ENCODE assay signal across 16 cellular contexts in the genomic region with DNA sequence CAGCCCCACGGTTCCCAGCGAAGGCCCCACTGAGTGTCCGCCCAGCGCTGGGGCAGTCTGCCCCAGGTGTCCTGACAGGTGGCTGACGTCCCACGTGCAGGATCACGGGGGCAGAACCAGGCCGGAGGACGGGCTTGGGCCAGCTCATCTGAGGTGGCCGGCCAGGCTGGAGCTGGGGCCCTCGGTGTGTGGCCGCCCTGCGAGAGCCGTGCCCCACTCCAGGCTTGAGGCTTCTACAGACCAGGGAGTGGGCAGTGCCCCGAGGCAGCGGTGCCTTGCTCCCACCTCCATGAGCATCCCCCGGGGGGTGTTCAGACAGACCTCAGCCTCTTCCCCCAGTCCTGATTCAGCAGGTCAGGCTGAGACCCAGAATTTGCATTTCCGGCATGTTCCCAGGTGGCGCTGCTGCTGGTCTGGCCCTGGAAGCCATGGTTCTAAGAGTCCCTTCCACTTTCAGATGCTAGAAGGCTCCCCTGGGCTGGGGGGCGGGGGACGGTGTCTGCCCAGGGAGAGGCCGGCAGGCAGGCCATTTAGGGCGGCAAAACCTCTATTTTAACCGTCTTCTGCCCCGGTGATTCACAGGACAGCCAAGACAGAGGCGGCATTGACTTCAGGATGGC. TPM values are rescaled to one million over a fixed set of nuclear protein-coding genes. Genes with fewer than 3 reads are reported as not detected.
DNase-seq lines count a peak whose midpoint lies in the region; TF ChIP-seq lines count a peak whose summit lies in the region.
"Had no signal": no experiment of that assay in that cellular context is flagged by ENCODE, and none has a peak within 500 bp of the region (broad histone marks: within the 10 kb centered on the region; RNA-seq: fewer than 3 reads in every experiment).

No MANE protein-coding gene starts in this region.

- H4K5ac ChIP-seq in H9 (ENCODE audit: insufficient read length, low read depth, low read length): no peak overlapping the region

- H3K4me3 Mint-ChIP-seq in H9 (no peak overlapping the region), chondrocyte (ENCODE audit: unreplicated experiment) (no peak overlapping the region), immature natural killer cell (no peak overlapping the region)

- DNase-seq in H9: peak; percentile 60
- DNase-seq in chondrocyte (ENCODE audit: low spot score): no peak
- DNase-seq in neuronal stem cell (ENCODE audit: low spot score): no peak
- DNase-seq in stimulated activated CD4-positive, alpha-beta T cell treated with anti-CD3 and anti-CD28 coated beads, Interleukin-4, amount 100 ng/mL, for 4 hours: no peak
- DNase-seq in immature natural killer cell: no peak
- no peak for DNase-seq in DMS79 treated with DMSO at 0.1 percent for 48 hours (lab: John Stamatoyannopoulos, UW)
- DNase-seq: DMS79, KG1, NCI-H1436, NCI-H1930, NCI-H345 had no signal

- TF ChIP-seq CTCF in H9 (conservative IDR thresholded peaks at IDR 0.05): no peak
- TF ChIP-seq CTCF in chondrocyte (IDR thresholded peaks at IDR 0.05): peak; percentile 39

- no peak overlapping the region for H2BK15ac ChIP-seq in H9 (ENCODE audit: low read depth, low read length)
- peak overlapping the region; percentile 81 for H2BK15ac ChIP-seq in neuronal stem cell (ENCODE audit: low read length)

- no peaks in the 10 kb centered on the region for H3K9me3 ChIP-seq in BLaER1 treated with 17β-estradiol and CSF1 and Interleukin-3, amounts not matched to agents 10 nM and 100 nM (replicated peaks in 1 of 11)
- no peaks in the 10 kb centered on the region for H3K9me3 ChIP-seq in H9 (ENCODE audit: control insufficient read depth, low read depth, low read length)
- no peaks in the 10 kb centered on the region for H3K9me3 ChIP-seq in neuronal stem cell (replicated peaks in 1 of 2; ENCODE audit: control insufficient read depth in 2 of 2, insufficient read depth in 1 of 2, low read depth in 1 of 2, low read length in 2 of 2)
- H3K9me3 ChIP-seq: SJSA1 had no signal

- peak overlapping the region in 3 of 11 experiments; percentile 14 to 26 (median 14); a peak in 2 of 22 replicates for H3K9ac ChIP-seq in BLaER1 treated with 17β-estradiol and CSF1 and Interleukin-3, amounts not matched to agents 10 nM and 100 nM
- H3K9ac ChIP-seq in H9 (ENCODE audit: extremely low read depth, insufficient read length, low read length) (no peak overlapping the region), neuronal stem cell (ENCODE audit: low read depth, low read length, poor library complexity) (no peak overlapping the region)

- no peaks in the 10 kb centered on the region for H3K79me2 ChIP-seq in H9 (ENCODE audit: insufficient read depth, low read length)

- H3K4me1 Mint-ChIP-seq in H9: peaks cover 6 to 15% of the 10 kb centered on the region in 2 experiments; a peak in 3 of 4 replicates
- peaks cover 3% of the 10 kb centered on the region for H3K4me1 Mint-ChIP-seq in chondrocyte (ENCODE audit: low read depth)
- peaks cover 4 to 6% of the 10 kb centered on the region in 2 donors for H3K4me1 Mint-ChIP-seq in immature natural killer cell

- no peak overlapping the region for H3K4me3 ChIP-seq in BLaER1 treated with 17β-estradiol and CSF1 and Interleukin-3, amounts not matched to agents 10 nM and 100 nM
- no peak overlapping the region for H3K4me3 ChIP-seq in neuronal stem cell (ENCODE audit: low read length in 2 of 2)
- H3K4me3 ChIP-seq: SJSA1 had no signal

- H3K4me1 ChIP-seq in BLaER1 treated with 17β-estradiol and CSF1 and Interleukin-3, amounts not matched to agents 10 nM and 100 nM: peaks cover 39 to 97% (median 92%) of the 10 kb centered on the region in 10 experiments
- H3K4me1 ChIP-seq in H9 (ENCODE audit: insufficient read depth, low read length) (no peaks in the 10 kb centered on the region), neuronal stem cell (ENCODE audit: control insufficient read depth in 2 of 2, insufficient read depth in 1 of 2, low read depth in 1 of 2, low read length in 2 of 2) (peaks cover 0 to 8% of the 10 kb centered on the region in 2 donors)
- H3K4me1 ChIP-seq: SJSA1 had no signal

- no peak overlapping the region for H2BK20ac ChIP-seq in H9 (ENCODE audit: low read depth, low read length, poor library complexity, severe bottlenecking)

- peaks cover 72 to 98% (median 91%) of the 10 kb centered on the region in 11 experiments for H4K20me1 ChIP-seq in BLaER1 treated with 17β-estradiol and CSF1 and Interleukin-3, amounts not matched to agents 10 nM and 100 nM
- no peaks in the 10 kb centered on the region for H4K20me1 ChIP-seq in H9 (ENCODE audit: control insufficient read depth, insufficient read depth, insufficient read length)

- H3K27me3 ChIP-seq in BLaER1 treated with 17β-estradiol and CSF1 and Interleukin-3, amounts not matched to agents 10 nM and 100 nM: peaks cover 0 to 45% (median 21%) of the 10 kb centered on the region in 11 experiments; a peak in 14 of 22 replicates
- no peaks in the 10 kb centered on the region for H3K27me3 ChIP-seq in H9 (ENCODE audit: insufficient read depth, low read length)
- H3K27me3 ChIP-seq in neuronal stem cell (ENCODE audit: control insufficient read depth in 3 of 3, insufficient read depth in 3 of 3, low read depth in 1 of 3, low read length in 3 of 3): peaks cover 0 to 33% (median 0%) of the 10 kb centered on the region in 3 experiments

- no peak overlapping the region for H4K8ac ChIP-seq in H9 (replicated peaks; ENCODE audit: insufficient read length, low read depth, low read length)
- H4K8ac ChIP-seq in neuronal stem cell (ENCODE audit: low read depth, low read length): no peak overlapping the region

- H2BK120ac ChIP-seq in H9 (ENCODE audit: low read depth, low read length, poor library complexity, severe bottlenecking): no peak overlapping the region
- no peak overlapping the region for H2BK120ac ChIP-seq in neuronal stem cell (ENCODE audit: low read depth, low read length)

- no peak overlapping the region for H3K27ac Mint-ChIP-seq in H9
- H3K27ac Mint-ChIP-seq in chondrocyte (ENCODE audit: unreplicated experiment): no peak overlapping the region
- H3K27ac Mint-ChIP-seq in immature natural killer cell: no peak overlapping the region

- H3K23me2 ChIP-seq in H9 (ENCODE audit: insufficient read length, low read depth, low read length, poor library complexity, severe bottlenecking): no peaks in the 10 kb centered on the region

- H2BK5ac ChIP-seq in H9 (ENCODE audit: insufficient read length, low read length): no peak overlapping the region
- no peak overlapping the region for H2BK5ac ChIP-seq in neuronal stem cell (ENCODE audit: low read length)

- H3K36me3 Mint-ChIP-seq in H9 (ENCODE audit: insufficient read depth in 1 of 3, low read depth in 3 of 3): no peaks in the 10 kb centered on the region
- H3K36me3 Mint-ChIP-seq in chondrocyte (ENCODE audit: low read depth): no peaks in the 10 kb centered on the region
- H3K36me3 Mint-ChIP-seq in immature natural killer cell: no peaks in the 10 kb centered on the region

- no peak overlapping the region for H4K91ac ChIP-seq in H9 (ENCODE audit: insufficient read length, low read depth, low read length)
- no peak overlapping the region for H4K91ac ChIP-seq in neuronal stem cell (ENCODE audit: low read depth, low read length, poor library complexity)

- no peak overlapping the region for H2BK12ac ChIP-seq in H9 (ENCODE audit: insufficient read length, low read depth, low read length)
- H2BK12ac ChIP-seq in neuronal stem cell (ENCODE audit: low read length): no peak overlapping the region

- no CpG with 5 or more reads among the region's 26 CpGs for WGBS in H9 (ENCODE audit: extremely low coverage, insufficient read length, low lambda C conversion rate)
- no CpG with 5 or more reads among the region's 26 CpGs for WGBS in neuronal stem cell (ENCODE audit: extremely low coverage in 2 of 2, insufficient read length in 2 of 2, insufficient replicate concordance in 1 of 2), 2 donors

- no peak overlapping the region for H3K56ac ChIP-seq in H9 (ENCODE audit: insufficient read length, low read depth, low read length)

- H3K27ac ChIP-seq in BLaER1 treated with 17β-estradiol and CSF1 and Interleukin-3, amounts not matched to agents 10 nM and 100 nM: no peak overlapping the region
- H3K27ac ChIP-seq in H9 (ENCODE audit: insufficient read length, low read depth, low read length) (no peak overlapping the region), neuronal stem cell (replicated peaks; ENCODE audit: low read length) (no peak overlapping the region)
- H3K27ac ChIP-seq: C4-2B, SJSA1 had no signal

- peaks cover 0 to 25% (median 16%) of the 10 kb centered on the region in 11 experiments; a peak in 12 of 22 replicates for H3K36me3 ChIP-seq in BLaER1 treated with 17β-estradiol and CSF1 and Interleukin-3, amounts not matched to agents 10 nM and 100 nM
- no peaks in the 10 kb centered on the region for H3K36me3 ChIP-seq in neuronal stem cell (replicated peaks in 1 of 2; ENCODE audit: control insufficient read depth in 2 of 2, insufficient read depth in 2 of 2, low read length in 2 of 2)
- H3K36me3 ChIP-seq: SJSA1 had no signal

- H2AFZ ChIP-seq in H9 (ENCODE audit: low read length): no peak overlapping the region
- H2AFZ ChIP-seq in neuronal stem cell (ENCODE audit: low read length): peak overlapping the region; percentile 22

- H3K4me2 ChIP-seq in BLaER1 treated with 17β-estradiol and CSF1 and Interleukin-3, amounts not matched to agents 10 nM and 100 nM: peak overlapping the region in 9 of 11 experiments; percentile 54 to 97 (median 94); a peak in 18 of 22 replicates
- H3K4me2 ChIP-seq in H9 (ENCODE audit: insufficient read depth, insufficient read length, low read length): no peak overlapping the region
- H3K4me2 ChIP-seq in neuronal stem cell (ENCODE audit: insufficient read depth, low read length, poor library complexity, severe bottlenecking): no peak overlapping the region

- H3K18ac ChIP-seq in H9 (ENCODE audit: insufficient read length, low read depth, low read length) (no peak overlapping the region), neuronal stem cell (ENCODE audit: low read length) (no peak overlapping the region)

- H3T11ph ChIP-seq in H9 (ENCODE audit: low read length): no peak overlapping the region

- H3K23ac ChIP-seq in H9 (ENCODE audit: insufficient read length, low read depth, low read length) (no peak overlapping the region), neuronal stem cell (ENCODE audit: low read depth, low read length, poor library complexity) (peak overlapping the region; percentile 34)

- H3K14ac ChIP-seq in H9 (ENCODE audit: insufficient read depth, low read length): no peak overlapping the region; the same call in 1 of the 2 replicates
- no peak overlapping the region for H3K14ac ChIP-seq in neuronal stem cell (ENCODE audit: low read length)

- H3K9me3 Mint-ChIP-seq in H9: no peaks in the 10 kb centered on the region
- H3K9me3 Mint-ChIP-seq in chondrocyte (ENCODE audit: low read depth): no peaks in the 10 kb centered on the region
- no peaks in the 10 kb centered on the region for H3K9me3 Mint-ChIP-seq in immature natural killer cell

- H3K79me1 ChIP-seq in H9 (ENCODE audit: insufficient read depth, low read depth, low read length, poor library complexity, severe bottlenecking): no peaks in the 10 kb centered on the region
- H3K79me1 ChIP-seq in neuronal stem cell (ENCODE audit: low read depth, low read length): no peaks in the 10 kb centered on the region

- H3K27me3 Mint-ChIP-seq in H9 (ENCODE audit: low read depth) (no peaks in the 10 kb centered on the region), chondrocyte (ENCODE audit: low read depth) (peaks cover 12% of the 10 kb centered on the region), immature natural killer cell (ENCODE audit: low read depth in 3 of 3) (no peaks in the 10 kb centered on the region)

- H2AK5ac ChIP-seq in H9 (ENCODE audit: insufficient read length, low read length) (no peak overlapping the region), neuronal stem cell (ENCODE audit: low read depth, low read length) (peak overlapping the region; percentile 83)

- H3K4ac ChIP-seq in H9 (ENCODE audit: low read depth, low read length): no peak overlapping the region
- no peak overlapping the region for H3K4ac ChIP-seq in neuronal stem cell (ENCODE audit: low read length)

RNA-seq across cellular contexts. Expression of a gene that starts 35.4 kb away (rescaled TPM):
- total RNA-seq in H9 (2021) (not detected in 2 replicates), chondrocyte (not detected in 3 replicates)
- not detected for polyA plus RNA-seq in neuronal stem cell (2013, experiment 1 of 2)
- not detected for polyA plus RNA-seq in neuronal stem cell (2013, experiment 2 of 2)
- not detected for polyA plus RNA-seq in immature natural killer cell
- total RNA-seq: A673, M059J, SJSA1 had no signal

RNA-seq across cellular contexts. Expression of a gene that starts 44.9 kb away (rescaled TPM):
- 90.3 and 102 TPM in 2 replicates for total RNA-seq in H9 (2021)
- total RNA-seq in chondrocyte: 42.7 to 55.8 TPM (median 52.5 TPM) in 3 replicates
- 57.0 TPM for polyA plus RNA-seq in neuronal stem cell (2013, experiment 1 of 2)
- polyA plus RNA-seq in neuronal stem cell (2013, experiment 2 of 2): 58.2 TPM
- polyA plus RNA-seq in immature natural killer cell: 100 to 1,000 TPM; 101 to 138 (median 113) TPM

RNA-seq across cellular contexts. Expression of a gene that starts 45.1 kb away (rescaled TPM):
- total RNA-seq in H9 (2021): 20.0 and 20.3 TPM in 2 replicates
- total RNA-seq in chondrocyte: 34.1 to 36.6 TPM (median 34.6 TPM) in 3 replicates
- 9.6 TPM for polyA plus RNA-seq in neuronal stem cell (2013, experiment 1 of 2)
- 9.1 TPM for polyA plus RNA-seq in neuronal stem cell (2013, experiment 2 of 2)
- 10 to 100 TPM; 10.4 to 15.4 (median 10.9) TPM for polyA plus RNA-seq in immature natural killer cell

Comparison
In these comparisons a context has a peak if more than half of its experiments do, and no peak if none do; other contexts are left out.
1. H3K4me2 ChIP-seq: peak in BLaER1 treated with 17β-estradiol and CSF1 and Interleukin-3, amounts not matched to agents 10 nM and 100 nM (9 of 11); none in H9 (single experiment) and neuronal stem cell (single experiment).